ENCODE assay signal across 8 cellular contexts in the genomic region with DNA sequence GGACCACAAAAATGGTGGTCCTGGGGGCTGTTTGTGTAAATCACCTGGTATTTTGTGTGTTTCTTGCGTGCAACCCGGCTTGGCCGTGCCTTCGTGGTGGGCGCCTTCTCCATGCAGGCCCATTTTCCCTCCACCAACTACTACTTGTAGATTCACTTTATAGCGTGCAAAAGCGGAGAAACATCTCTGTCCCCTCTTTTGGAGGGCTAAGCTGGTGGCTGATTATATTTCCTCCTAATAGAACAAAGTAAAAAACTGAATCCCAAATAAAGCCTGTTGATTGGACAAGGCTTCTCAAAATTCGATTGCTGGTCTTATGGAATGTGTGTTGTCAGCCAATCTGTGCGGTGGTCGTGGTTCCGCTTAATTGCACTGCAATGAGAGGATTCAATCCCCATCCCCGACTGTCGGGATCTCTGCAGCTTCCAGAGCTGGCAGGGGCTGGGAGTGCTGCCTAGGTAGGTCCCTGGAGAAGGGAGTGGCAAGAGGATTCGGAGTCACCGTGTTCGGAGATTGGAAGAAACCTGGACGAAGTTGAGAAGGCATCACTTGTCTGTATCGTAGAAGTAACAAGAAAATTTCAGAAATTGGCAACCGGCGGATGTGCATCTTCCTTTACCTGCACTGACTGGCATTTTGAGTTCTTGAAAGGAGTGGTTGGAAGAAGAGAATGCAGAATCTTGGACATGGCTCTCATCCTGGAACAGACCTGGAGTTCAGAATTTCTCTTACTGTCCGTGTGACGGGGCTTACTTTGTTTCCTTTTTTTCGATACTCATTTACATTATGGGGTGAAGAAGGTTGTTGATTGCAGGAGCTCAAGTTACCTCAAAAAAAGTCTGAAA. TPM values are rescaled to one million over a fixed set of nuclear protein-coding genes. Genes with fewer than 3 reads are reported as not detected.
A peak's percentile ranks its signal among the peaks of the same experiment; 100 is the strongest.
DNase-seq lines count a peak whose midpoint lies in the region; ATAC-seq and TF ChIP-seq lines count a peak whose summit lies in the region.

No MANE protein-coding gene starts in this region.

- peaks cover 23% of the 10 kb centered on the region for H3K4me1 Mint-ChIP-seq in activated CD8-positive, alpha-beta T cell treated with anti-CD3 and anti-CD28 coated beads for 36 hours (ENCODE audit: low read depth)

- H2BK12ac ChIP-seq in trophoblast cell (ENCODE audit: low read length): no peak overlapping the region

- H2BK5ac ChIP-seq in trophoblast cell (ENCODE audit: low read depth, low read length, poor library complexity): peak overlapping the region; percentile 51

- H3K18ac ChIP-seq in trophoblast cell (ENCODE audit: low read length): peak overlapping the region; percentile 51

- peaks cover 9% of the 10 kb centered on the region for H3K79me1 ChIP-seq in trophoblast cell (ENCODE audit: low read length)

- H3K36me3 ChIP-seq in trophoblast cell (ENCODE audit: control insufficient read depth in 1 of 2, insufficient read depth in 2 of 2, low read length in 2 of 2): peaks cover 8 to 13% of the 10 kb centered on the region in 2 experiments

- H3K4me1 ChIP-seq in trophoblast cell (ENCODE audit: control insufficient read depth in 1 of 2, insufficient read depth in 2 of 2, low read length in 2 of 2): peaks cover 4 to 6% of the 10 kb centered on the region in 2 experiments

- H2AFZ ChIP-seq in trophoblast cell (ENCODE audit: insufficient read depth, low read length, poor library complexity): peak overlapping the region; percentile 76

- peak overlapping the region; percentile 89 for H4K91ac ChIP-seq in trophoblast cell (ENCODE audit: low read depth, low read length)

- H3K4me3 ChIP-seq in trophoblast cell (ENCODE audit: low read depth, low read length): peak overlapping the region; percentile 89

- no peak for TF ChIP-seq CTCF in activated CD8-positive, alpha-beta T cell treated with anti-CD3 and anti-CD28 coated beads for 36 hours (IDR thresholded peaks at IDR 0.05)

- H3K27ac ChIP-seq in trophoblast cell (ENCODE audit: low read depth, low read length): peak overlapping the region; percentile 85

- POLR2A ChIA-PET in activated CD8-positive, alpha-beta T cell treated with anti-CD3 and anti-CD28 coated beads for 36 hours (lab: Charles Lee): interaction anchor here (0.6 to 3.0 kb wide), 13 partner anchors 8 to 535 kb away, joined by 3 to 15 read pairs (median 4); partner anchors contain the start of gene TOM1

- H4K12ac ChIP-seq in trophoblast cell (ENCODE audit: low read depth, low read length): peak overlapping the region; percentile 99

- CTCF ChIA-PET in activated CD8-positive, alpha-beta T cell treated with anti-CD3 and anti-CD28 coated beads for 36 hours (lab: Charles Lee): interaction anchor here (0.9 to 2.8 kb wide), 5 partner anchors 8 to 53 kb away, joined by 3 to 12 read pairs (median 3); partner anchors contain the start of gene TOM1

- H3K27me3 ChIP-seq in trophoblast cell (ENCODE audit: insufficient read depth, low read length): no peaks in the 10 kb centered on the region

- H3K9me3 Mint-ChIP-seq in activated CD8-positive, alpha-beta T cell treated with anti-CD3 and anti-CD28 coated beads for 36 hours: no peaks in the 10 kb centered on the region

- peak overlapping the region; percentile 99 for H4K8ac ChIP-seq in trophoblast cell (ENCODE audit: low read depth, low read length)

- H3K79me2 ChIP-seq in trophoblast cell (ENCODE audit: control insufficient read depth, insufficient read depth, low read length, poor library complexity): peaks cover 9% of the 10 kb centered on the region

- no peak for ATAC-seq in activated CD8-positive, alpha-beta T cell treated with anti-CD3 and anti-CD28 coated beads for 36 hours

- peaks cover 24% of the 10 kb centered on the region for H3K36me3 Mint-ChIP-seq in activated CD8-positive, alpha-beta T cell treated with anti-CD3 and anti-CD28 coated beads for 36 hours (ENCODE audit: low read depth)

- intact Hi-C loops in activated CD8-positive, alpha-beta T cell treated with anti-CD3 and anti-CD28 coated beads for 36 hours (cut with micrococcal nuclease): no loop called here

- H3K23ac ChIP-seq in trophoblast cell (ENCODE audit: low read length): no peak overlapping the region

- no CpG with 5 or more reads among the region's 23 CpGs for WGBS in trophoblast cell (ENCODE audit: extremely low coverage, insufficient coverage, insufficient read length)

- no peaks in the 10 kb centered on the region for H3K9me3 ChIP-seq in trophoblast cell (ENCODE audit: insufficient read depth, low read depth, low read length)

- no peak overlapping the region for H2BK120ac ChIP-seq in trophoblast cell (ENCODE audit: insufficient read depth, low read length, poor library complexity)

- peak overlapping the region; percentile 91 for H3K27ac Mint-ChIP-seq in activated CD8-positive, alpha-beta T cell treated with anti-CD3 and anti-CD28 coated beads for 36 hours

- peak overlapping the region; percentile 93 for H3K9ac ChIP-seq in trophoblast cell (ENCODE audit: low read length)

- H3K14ac ChIP-seq in trophoblast cell (ENCODE audit: low read length): peak overlapping the region; percentile 71

- peak overlapping the region; percentile 92 for H3K4me3 Mint-ChIP-seq in activated CD8-positive, alpha-beta T cell treated with anti-CD3 and anti-CD28 coated beads for 36 hours

- peak; percentile 20 for DNase-seq in DMS114 treated with DMSO at 0.1 percent for 48 hours (lab: John Stamatoyannopoulos, UW; ENCODE audit: unreplicated experiment)
- peak; percentile 10 for DNase-seq in HT1080 (ENCODE audit: low read depth)
- DNase-seq in activated CD8-positive, alpha-beta T cell treated with anti-CD3 and anti-CD28 coated beads for 36 hours: peak; percentile 36
- peak; percentile 31 for DNase-seq in glomerular visceral epithelial cell (ENCODE audit: extremely low spot score)
- peak in 1 of 2 donors; percentile 7 for DNase-seq in trophoblast cell
- DNase-seq in NCI-H345 treated with DMSO at 0.1 percent for 48 hours (lab: John Stamatoyannopoulos, UW; ENCODE audit: unreplicated experiment): no peak
- no peak for DNase-seq in superior temporal gyrus (ENCODE audit: extremely low spot score)
- DNase-seq in NAMALWA (ENCODE audit: low spot score): no peak

- no peaks in the 10 kb centered on the region for H3K27me3 Mint-ChIP-seq in activated CD8-positive, alpha-beta T cell treated with anti-CD3 and anti-CD28 coated beads for 36 hours

- peak overlapping the region; percentile 92 for H3K4me2 ChIP-seq in trophoblast cell (ENCODE audit: low read length)

- H3K4ac ChIP-seq in trophoblast cell (ENCODE audit: low read depth, low read length): peak overlapping the region; percentile 68

- no peak overlapping the region for H2AK5ac ChIP-seq in trophoblast cell (ENCODE audit: low read length)

RNA-seq across cellular contexts. Expression of gene HMGXB4, which starts 1.1 kb away (rescaled TPM):
- 12.6 and 13.9 TPM in 2 replicates for total RNA-seq in HT1080 (2014; rRNA removed; shearing (Covaris generic))
- polyA plus RNA-seq in HT1080 (2015; cell fraction: cytosol; rRNA removed): 23.7 and 37.4 TPM in 2 replicates
- polyA plus RNA-seq in HT1080 (2015; cell fraction: nucleus; rRNA removed): 50.3 and 53.0 TPM in 2 replicates
- 10 to 100 TPM; 33.7 to 38.2 TPM for total RNA-seq in activated CD8-positive, alpha-beta T cell treated with anti-CD3 and anti-CD28 coated beads for 36 hours
- 22.9 and 23.8 TPM in 2 replicates for polyA plus RNA-seq in trophoblast cell (2013)

RNA-seq across cellular contexts. Expression of gene TOM1, which starts 41.3 kb away (rescaled TPM):
- 12.0 and 13.7 TPM in 2 replicates for total RNA-seq in HT1080 (2014; rRNA removed; shearing (Covaris generic))
- polyA plus RNA-seq in HT1080 (2015; cell fraction: cytosol; rRNA removed): 16.2 and 16.3 TPM in 2 replicates
- polyA plus RNA-seq in HT1080 (2015; cell fraction: nucleus; rRNA removed): 18.5 and 20.5 TPM in 2 replicates
- total RNA-seq in activated CD8-positive, alpha-beta T cell treated with anti-CD3 and anti-CD28 coated beads for 36 hours: 10 to 100 TPM; 16.2 to 20.0 TPM
- polyA plus RNA-seq in trophoblast cell (2013): 41.6 and 45.0 TPM in 2 replicates

Comparison
In these comparisons a context has a peak if more than half of its experiments do, and no peak if none do; other contexts are left out.
1. DNase-seq: peak in DMS114 treated with DMSO at 0.1 percent for 48 hours (single experiment), HT1080 (single experiment), activated CD8-positive, alpha-beta T cell treated with anti-CD3 and anti-CD28 coated beads for 36 hours (single experiment) and glomerular visceral epithelial cell (single experiment); none in NCI-H345 treated with DMSO at 0.1 percent for 48 hours (single experiment), superior temporal gyrus (single experiment) and NAMALWA (single experiment).